Comparison of ENCODE assay signal across 8 cellular contexts in genomic region chr2:54557211-54557600, GRCh38.
DNase-seq lines count a peak whose midpoint lies in the region; ATAC-seq and TF ChIP-seq lines count a peak whose summit lies in the region.

No MANE protein-coding gene starts in this region.

- peak overlapping the region; percentile 73 for H3K9ac ChIP-seq in neural cell (ENCODE audit: low read length)

- TF ChIP-seq RAD21 in neural cell (conservative IDR thresholded peaks at IDR 0.05): no peak

- TF ChIP-seq EP300 in neural cell (conservative IDR thresholded peaks at IDR 0.05; ENCODE audit: poor library complexity, severe bottlenecking): no peak

- peaks cover 14% of the 10 kb centered on the region for H3K79me2 ChIP-seq in neural cell (replicated peaks; ENCODE audit: insufficient read depth, low read length)

- H3K36me3 ChIP-seq in CD4-positive, CD25-positive, alpha-beta regulatory T cell (ENCODE audit: control insufficient read depth, insufficient read depth, low read length): no peaks in the 10 kb centered on the region
- no peaks in the 10 kb centered on the region for H3K36me3 ChIP-seq in effector memory CD4-positive, alpha-beta T cell (ENCODE audit: control insufficient read depth, insufficient read depth, low read length)
- no peaks in the 10 kb centered on the region for H3K36me3 ChIP-seq in neural cell (ENCODE audit: insufficient read depth, low read length)

- no peak overlapping the region for H2AFZ ChIP-seq in neural cell (ENCODE audit: low read depth, low read length)

- peaks cover 9% of the 10 kb centered on the region for H3K36me3 Mint-ChIP-seq in CD4-positive, CD25-positive, alpha-beta regulatory T cell

- H3K4me1 Mint-ChIP-seq in CD4-positive, CD25-positive, alpha-beta regulatory T cell: peaks cover 14 to 46% (median 25%) of the 10 kb centered on the region in 4 donors

- H3K27me3 Mint-ChIP-seq in CD4-positive, CD25-positive, alpha-beta regulatory T cell: peaks cover 5% of the 10 kb centered on the region

- peaks cover 31% of the 10 kb centered on the region for H3K4me1 ChIP-seq in CD4-positive, CD25-positive, alpha-beta regulatory T cell (ENCODE audit: control insufficient read depth, insufficient read depth, low read length, poor library complexity, severe bottlenecking)
- H3K4me1 ChIP-seq in effector memory CD4-positive, alpha-beta T cell (ENCODE audit: control insufficient read depth, insufficient read depth, low read length, poor library complexity, severe bottlenecking): peaks cover 5% of the 10 kb centered on the region

- peak overlapping the region; percentile 38 for H3K4me2 ChIP-seq in neural cell (ENCODE audit: low read length)

- DNase-seq in CD4-positive, CD25-positive, alpha-beta regulatory T cell: no peak
- DNase-seq in NCI-H69 (lab: John Stamatoyannopoulos, UW) (peak; percentile 6), MV-4-11 (lab: John Stamatoyannopoulos, UW) (no peak), HuH-7 (ENCODE audit: low spot score) (no peak), dermis blood vessel endothelial cell (no peak)
- no peak for DNase-seq in effector memory CD4-positive, alpha-beta T cell

- no peaks in the 10 kb centered on the region for H4K20me1 ChIP-seq in neural cell (ENCODE audit: insufficient read depth)

- peak overlapping the region; percentile 87 for H3K27ac ChIP-seq in CD4-positive, CD25-positive, alpha-beta regulatory T cell (ENCODE audit: insufficient read depth, low read length, poor library complexity, severe bottlenecking)
- H3K27ac ChIP-seq in effector memory CD4-positive, alpha-beta T cell (ENCODE audit: insufficient read depth, low read length, poor library complexity, severe bottlenecking): peak overlapping the region; percentile 88
- peak overlapping the region; percentile 63 for H3K27ac ChIP-seq in neural cell (ENCODE audit: low read length)

- no peaks in the 10 kb centered on the region for H3K9me3 Mint-ChIP-seq in CD4-positive, CD25-positive, alpha-beta regulatory T cell

- peak overlapping the region; percentile 98 for H3K4me3 ChIP-seq in CD4-positive, CD25-positive, alpha-beta regulatory T cell (ENCODE audit: low read depth, low read length)
- peak overlapping the region; percentile 96 for H3K4me3 ChIP-seq in effector memory CD4-positive, alpha-beta T cell (ENCODE audit: insufficient read depth, low read depth, low read length, poor library complexity, severe bottlenecking)
- peak overlapping the region; percentile 88 for H3K4me3 ChIP-seq in neural cell (ENCODE audit: low read length)

- no peaks in the 10 kb centered on the region for H3K9me3 ChIP-seq in CD4-positive, CD25-positive, alpha-beta regulatory T cell (ENCODE audit: control insufficient read depth in 2 of 2, low read length in 2 of 2)
- no peaks in the 10 kb centered on the region for H3K9me3 ChIP-seq in effector memory CD4-positive, alpha-beta T cell (ENCODE audit: control insufficient read depth, low read length)
- no peaks in the 10 kb centered on the region for H3K9me3 ChIP-seq in neural cell (ENCODE audit: low read length)

- no peak for TF ChIP-seq CTCF in neural cell (IDR thresholded peaks at IDR 0.05; ENCODE audit: poor library complexity, severe bottlenecking)

- H3K27me3 ChIP-seq in CD4-positive, CD25-positive, alpha-beta regulatory T cell (ENCODE audit: control insufficient read depth, insufficient read depth, low read length): no peaks in the 10 kb centered on the region
- no peaks in the 10 kb centered on the region for H3K27me3 ChIP-seq in effector memory CD4-positive, alpha-beta T cell (replicated peaks; ENCODE audit: control insufficient read depth, insufficient read depth, low read length, poor library complexity, severe bottlenecking)
- H3K27me3 ChIP-seq in neural cell (ENCODE audit: insufficient read depth, low read depth, low read length): no peaks in the 10 kb centered on the region

- peaks cover 10% of the 10 kb centered on the region for H3F3A ChIP-seq in neural cell (ENCODE audit: insufficient read depth, low read length, poor library complexity, severe bottlenecking)

- no peaks in the 10 kb centered on the region for H3K9me2 ChIP-seq in neural cell (ENCODE audit: insufficient read depth, low read length)

- no peak for ATAC-seq in CD4-positive, CD25-positive, alpha-beta regulatory T cell (ENCODE audit: low read depth in 2 of 2)
- no peak for ATAC-seq in HG02763 (IDR thresholded peaks at IDR 0.05; ENCODE audit: unreplicated experiment)

- peak overlapping the region; percentile 82 to 99 (median 94) for H3K4me3 Mint-ChIP-seq in CD4-positive, CD25-positive, alpha-beta regulatory T cell

- H3K27ac Mint-ChIP-seq in CD4-positive, CD25-positive, alpha-beta regulatory T cell: peak overlapping the region; percentile 57 to 97 (median 88)

TF ChIP-seq in neural cell, 6 proteins besides CTCF, POLR2A, EP300 and RAD21:
- TF ChIP-seq MXI1 (conservative IDR thresholded peaks at IDR 0.05; ENCODE audit: poor library complexity, severe bottlenecking) (no peak), SMC3 (conservative IDR thresholded peaks at IDR 0.05; ENCODE audit: poor library complexity) (no peak), POLR2AphosphoS5 (IDR thresholded peaks at IDR 0.05) (no peak), TAF1 (IDR thresholded peaks at IDR 0.05; ENCODE audit: low read depth) (no peak), EZH2 (IDR thresholded peaks at IDR 0.05; ENCODE audit: borderline replicate concordance, insufficient read depth, low read length, poor library complexity, severe bottlenecking) (no peak)
- TF ChIP-seq, protein P1, sequence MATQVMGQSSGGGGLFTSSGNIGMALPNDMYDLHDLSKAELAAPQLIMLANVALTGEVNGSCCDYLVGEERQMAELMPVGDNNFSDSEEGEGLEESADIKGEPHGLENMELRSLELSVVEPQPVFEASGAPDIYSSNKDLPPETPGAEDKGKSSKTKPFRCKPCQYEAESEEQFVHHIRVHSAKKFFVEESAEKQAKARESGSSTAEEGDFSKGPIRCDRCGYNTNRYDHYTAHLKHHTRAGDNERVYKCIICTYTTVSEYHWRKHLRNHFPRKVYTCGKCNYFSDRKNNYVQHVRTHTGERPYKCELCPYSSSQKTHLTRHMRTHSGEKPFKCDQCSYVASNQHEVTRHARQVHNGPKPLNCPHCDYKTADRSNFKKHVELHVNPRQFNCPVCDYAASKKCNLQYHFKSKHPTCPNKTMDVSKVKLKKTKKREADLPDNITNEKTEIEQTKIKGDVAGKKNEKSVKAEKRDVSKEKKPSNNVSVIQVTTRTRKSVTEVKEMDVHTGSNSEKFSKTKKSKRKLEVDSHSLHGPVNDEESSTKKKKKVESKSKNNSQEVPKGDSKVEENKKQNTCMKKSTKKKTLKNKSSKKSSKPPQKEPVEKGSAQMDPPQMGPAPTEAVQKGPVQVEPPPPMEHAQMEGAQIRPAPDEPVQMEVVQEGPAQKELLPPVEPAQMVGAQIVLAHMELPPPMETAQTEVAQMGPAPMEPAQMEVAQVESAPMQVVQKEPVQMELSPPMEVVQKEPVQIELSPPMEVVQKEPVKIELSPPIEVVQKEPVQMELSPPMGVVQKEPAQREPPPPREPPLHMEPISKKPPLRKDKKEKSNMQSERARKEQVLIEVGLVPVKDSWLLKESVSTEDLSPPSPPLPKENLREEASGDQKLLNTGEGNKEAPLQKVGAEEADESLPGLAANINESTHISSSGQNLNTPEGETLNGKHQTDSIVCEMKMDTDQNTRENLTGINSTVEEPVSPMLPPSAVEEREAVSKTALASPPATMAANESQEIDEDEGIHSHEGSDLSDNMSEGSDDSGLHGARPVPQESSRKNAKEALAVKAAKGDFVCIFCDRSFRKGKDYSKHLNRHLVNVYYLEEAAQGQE (IDR thresholded peaks at IDR 0.05; ENCODE audit: borderline replicate concordance): no peak
TF ChIP-seq in neural cell: peak in this region for 0.
